8 cellular contexts compared by ENCODE assay signal in genomic region chr9:114718801-114719221, GRCh38. TPM values are rescaled to one million over a fixed set of nuclear protein-coding genes. Genes with fewer than 3 reads are reported as not detected.
DNase-seq lines count a peak whose midpoint lies in the region; ATAC-seq and TF ChIP-seq lines count a peak whose summit lies in the region.

No MANE protein-coding gene starts in this region.

- intact Hi-C loops in prostate gland (cut with DNase I) = no loop called here

- DNase-seq in GM06990 (ENCODE audit: extremely low read depth, insufficient read length) (peak; percentile 50), renal cortical epithelial cell (ENCODE audit: low read depth) (peak; percentile 94), globus pallidus (ENCODE audit: low spot score) (no peak), midbrain (lab: John Stamatoyannopoulos, UW) (no peak), prostate gland (ENCODE audit: low spot score) (no peak), GDM1 (lab: John Stamatoyannopoulos, UW) (no peak)
- DNase-seq in activated CD8-positive, alpha-beta memory T cell treated with anti-CD3 and anti-CD28 coated beads, Interleukin-2, amount 50 U/mL, for 48 hours = peak; percentile 90

- H3K4me3 ChIP-seq in GM06990 (replicated peaks; ENCODE audit: low read depth, low read length) = no peak overlapping the region
- no peak overlapping the region for H3K4me3 ChIP-seq in prostate gland

- peaks cover 10% of the 10 kb centered on the region for H3K27me3 ChIP-seq in GM06990 (replicated peaks; ENCODE audit: control insufficient read depth, insufficient read depth, low read length)
- no peaks in the 10 kb centered on the region for H3K27me3 ChIP-seq in prostate gland (replicated peaks; ENCODE audit: insufficient read depth)

- no peak for TF ChIP-seq POLR2A in prostate gland (IDR thresholded peaks at IDR 0.05)

- TF ChIP-seq CTCF in GM06990 (IDR thresholded peaks at IDR 0.05; ENCODE audit: insufficient read depth, low read length, poor library complexity, severe bottlenecking) (no peak), prostate gland (IDR thresholded peaks at IDR 0.05) (no peak)

- H3K36me3 ChIP-seq in GM06990 (ENCODE audit: control insufficient read depth, insufficient read depth, low read length) = no peaks in the 10 kb centered on the region
- H3K36me3 ChIP-seq in prostate gland = no peaks in the 10 kb centered on the region

- H3K9me3 ChIP-seq in prostate gland = no peaks in the 10 kb centered on the region

- WGBS in prostate gland = 86% methylated on average over 8 of the region's 8 CpGs

- H3K27ac ChIP-seq in prostate gland = no peak overlapping the region

- H3K4me1 ChIP-seq in prostate gland (replicated peaks) = no peaks in the 10 kb centered on the region

- peak; percentile 63 for ATAC-seq in HG03175 (IDR thresholded peaks at IDR 0.05; ENCODE audit: unreplicated experiment)

RNA-seq across cellular contexts. Expression of gene TEX48, which starts 36.8 kb away (rescaled TPM):
- not detected in 2 replicates for total RNA-seq in renal cortical epithelial cell
- total RNA-seq in prostate gland = not detected

Comparison
In these comparisons a context has a peak if more than half of its experiments do, and no peak if none do; other contexts are left out.
1. DNase-seq: peak in GM06990 (single experiment), activated CD8-positive, alpha-beta memory T cell treated with anti-CD3 and anti-CD28 coated beads, Interleukin-2, amount 50 U/mL, for 48 hours (single experiment) and renal cortical epithelial cell (single experiment); none in globus pallidus (single experiment), midbrain (single experiment), prostate gland (single experiment) and GDM1 (single experiment).